Comparison of ENCODE assay signal across 8 cellular contexts in genomic region chr21:34072145-34073031, GRCh38. TPM values are rescaled to one million over a fixed set of nuclear protein-coding genes. Genes with fewer than 3 reads are reported as not detected.
DNase-seq lines count a peak whose midpoint lies in the region; ATAC-seq and TF ChIP-seq lines count a peak whose summit lies in the region.

No MANE protein-coding gene starts in this region.

- H3K36me3 ChIP-seq in ES-I3 (ENCODE audit: insufficient read depth, low read length) (no peaks in the 10 kb centered on the region), hepatocyte (replicated peaks; ENCODE audit: insufficient read depth, low read depth) (no peaks in the 10 kb centered on the region), skeletal muscle satellite cell (ENCODE audit: insufficient read depth, low read length) (peaks cover 7% of the 10 kb centered on the region)

- WGBS in hepatocyte (ENCODE audit: low lambda C conversion rate, missing lambda C conversion rate), result 52% methylated on average over 32 of the region's 32 CpGs

- H3K9me2 ChIP-seq in hepatocyte (replicated peaks; ENCODE audit: insufficient read depth), result no peaks in the 10 kb centered on the region

- peak overlapping the region; percentile 74 for H3K9ac ChIP-seq in ES-I3 (ENCODE audit: low read depth, low read length)
- peak overlapping the region; percentile 74 for H3K9ac ChIP-seq in skeletal muscle satellite cell (ENCODE audit: low read depth, low read length)

- peaks cover 18% of the 10 kb centered on the region for H3K36me3 Mint-ChIP-seq in activated naive CD8-positive, alpha-beta T cell

- peak overlapping the region; percentile 92 for H3K4me2 ChIP-seq in hepatocyte
- H3K4me2 ChIP-seq in skeletal muscle satellite cell (ENCODE audit: low read length), result peak overlapping the region; percentile 92

- H4K20me1 ChIP-seq in hepatocyte (ENCODE audit: insufficient read depth, poor library complexity, severe bottlenecking), result peaks cover 32% of the 10 kb centered on the region

- peak overlapping the region; percentile 86 for H2AFZ ChIP-seq in hepatocyte

- H3K4me1 ChIP-seq in ES-I3 (ENCODE audit: insufficient read depth, low read length) (peaks cover 12% of the 10 kb centered on the region; the same call in 1 of the 2 replicates), hepatocyte (ENCODE audit: insufficient read depth) (peaks cover 21% of the 10 kb centered on the region), skeletal muscle satellite cell (ENCODE audit: control insufficient read depth, insufficient read depth, low read length) (peaks cover 28% of the 10 kb centered on the region)

- POLR2A ChIA-PET in HEK293T (lab: Yijun Ruan, JAX), result interaction anchor here (0.8 to 1.4 kb wide), 3 partner anchors 9 to 96 kb away, joined by 3 to 4 read pairs (median 4); no protein-coding TSS in a partner anchor

- no peak for TF ChIP-seq CTCF in hepatocyte (IDR thresholded peaks at IDR 0.05; ENCODE audit: poor library complexity)

- CTCF ChIA-PET in HEK293T (lab: Yijun Ruan, JAX), result interaction anchor here (0.8 to 1.0 kb wide), 2 partner anchors 105 to 148 kb away, joined by 3 to 4 read pairs; no protein-coding TSS in a partner anchor

- H3K27ac ChIP-seq in hepatocyte, result peak overlapping the region; percentile 72

- peak; percentile 14 for ATAC-seq in HG03045 (IDR thresholded peaks at IDR 0.05; ENCODE audit: unreplicated experiment)
- no peak for ATAC-seq in HG02610 (IDR thresholded peaks at IDR 0.05; ENCODE audit: unreplicated experiment)

- H3K79me2 ChIP-seq in hepatocyte, result peaks cover 34% of the 10 kb centered on the region

- peak overlapping the region; percentile 87 for H3K4me3 Mint-ChIP-seq in activated naive CD8-positive, alpha-beta T cell

- DNase-seq in hepatocyte (ENCODE audit: low spot score) (no peak), HEK293T (ENCODE audit: extremely low spot score) (no peak), ecto neural progenitor cell (ENCODE audit: low spot score) (no peak)

- no peaks in the 10 kb centered on the region for H3K27me3 ChIP-seq in hepatocyte
- H3K27me3 ChIP-seq in skeletal muscle satellite cell (ENCODE audit: control insufficient read depth, insufficient read depth, low read length), result peaks cover 3% of the 10 kb centered on the region

- peaks cover 39% of the 10 kb centered on the region for H3K4me1 Mint-ChIP-seq in activated naive CD8-positive, alpha-beta T cell (ENCODE audit: low read depth)

- peak overlapping the region; percentile 38 for H3K4me3 ChIP-seq in hepatocyte
- H3K4me3 ChIP-seq in skeletal muscle satellite cell (ENCODE audit: low read length), result peak overlapping the region; percentile 76

- H3K9me3 Mint-ChIP-seq in activated naive CD8-positive, alpha-beta T cell (ENCODE audit: low read depth), result no peaks in the 10 kb centered on the region

- H3K27ac Mint-ChIP-seq in activated naive CD8-positive, alpha-beta T cell, result peak overlapping the region; percentile 91

- no peaks in the 10 kb centered on the region for H3K9me3 ChIP-seq in ES-I3 (ENCODE audit: control insufficient read depth, insufficient read depth, low read length)
- no peaks in the 10 kb centered on the region for H3K9me3 ChIP-seq in hepatocyte (ENCODE audit: low read depth)
- no peaks in the 10 kb centered on the region for H3K9me3 ChIP-seq in skeletal muscle satellite cell (replicated peaks; ENCODE audit: low read length)

- no peaks in the 10 kb centered on the region for H3K27me3 Mint-ChIP-seq in activated naive CD8-positive, alpha-beta T cell

TF ChIP-seq in HEK293T, 16 proteins besides CTCF, POLR2A, EP300 and RAD21:
- TF ChIP-seq HDGF (IDR thresholded peaks at IDR 0.05; ENCODE audit: borderline replicate concordance) (no peak), ZNF384 (IDR thresholded peaks at IDR 0.05) (no peak), FOXK2 (IDR thresholded peaks at IDR 0.05) (no peak), ARNT (IDR thresholded peaks at IDR 0.05) (no peak), L3MBTL2 (conservative IDR thresholded peaks at IDR 0.05) (no peak), FOXA1 (IDR thresholded peaks at IDR 0.05) (no peak), FOXM1 (IDR thresholded peaks at IDR 0.05; ENCODE audit: borderline replicate concordance) (no peak), SUZ12 (IDR thresholded peaks at IDR 0.05) (no peak), TARDBP (IDR thresholded peaks at IDR 0.05) (no peak), PKNOX1 (IDR thresholded peaks at IDR 0.05) (no peak), CTBP1 (IDR thresholded peaks at IDR 0.05; ENCODE audit: borderline replicate concordance) (no peak), SP1 (IDR thresholded peaks at IDR 0.05) (no peak)

RNA-seq across cellular contexts. Expression of gene MRPS6, which starts 1.0 kb away (rescaled TPM):
- total RNA-seq in hepatocyte, result 54.9 and 72.3 TPM in 2 replicates
- 188 and 201 TPM in 2 replicates for polyA plus RNA-seq in hepatocyte
- total RNA-seq in skeletal muscle satellite cell (2012; rRNA removed), result 26.1 and 35.4 TPM in 2 replicates

RNA-seq across cellular contexts. Expression of gene SLC5A3, which starts 1.0 kb away (rescaled TPM):
- 64.0 and 67.1 TPM in 2 replicates for total RNA-seq in hepatocyte
- 8.1 and 9.2 TPM in 2 replicates for polyA plus RNA-seq in hepatocyte
- total RNA-seq in skeletal muscle satellite cell (2012; rRNA removed), result 25.3 and 31.7 TPM in 2 replicates
